Comparison of ENCODE assay signal across 8 cellular contexts in genomic region chr1:36397378-36398230, GRCh38. TPM values are rescaled to one million over a fixed set of nuclear protein-coding genes. Genes with fewer than 3 reads are reported as not detected.
DNase-seq lines count a peak whose midpoint lies in the region; ATAC-seq and TF ChIP-seq lines count a peak whose summit lies in the region.

Gene LSM10 (minus strand): TSS chr1:36397908. CDS start chr1:36394129, 3,779 bp downstream.

- DNase-seq in DMS53 (lab: John Stamatoyannopoulos, UW) (peak; percentile 99), Panc1 (ENCODE audit: low read depth, low spot score) (peak; percentile 87), erythroblast (lab: John Stamatoyannopoulos, UW) (peak; percentile 93 to 96)
- peak; percentile 93 for DNase-seq in activated T-cell treated with anti-CD3 and anti-CD28 coated beads, Interleukin-2, amount 50 U/mL, for 24 hours
- DNase-seq in stimulated activated CD8-positive, alpha-beta memory T cell treated with anti-CD3 and anti-CD28 coated beads, Interleukin-7, amount 100 ng/mL, for 1 hour (ENCODE audit: low read depth in 2 of 2) = peak; percentile 76 to 77

- peaks cover 50% of the 10 kb centered on the region for H3K4me1 Mint-ChIP-seq in activated T-cell treated with anti-CD3 and anti-CD28 coated beads, Interleukin-2, amount 50 U/mL, for 24 hours (ENCODE audit: low read depth)

- H3K27ac Mint-ChIP-seq in activated T-cell treated with anti-CD3 and anti-CD28 coated beads, Interleukin-2, amount 50 U/mL, for 24 hours = peak within 1 kb of the TSS; percentile 99

- ATAC-seq in GM21737 (IDR thresholded peaks at IDR 0.05; ENCODE audit: unreplicated experiment) (peak; percentile 60), Panc1 (peak; percentile 98)

- H3K4me1 ChIP-seq in KMS-11 (ENCODE audit: low read depth, poor library complexity, severe bottlenecking) (peaks cover 17% of the 10 kb centered on the region), Panc1 (ENCODE audit: control insufficient read depth, insufficient read depth, low read length) (no peaks in the 10 kb centered on the region), mucosa of stomach (ENCODE audit: control insufficient read depth, insufficient read depth, low read length) (no peaks in the 10 kb centered on the region)

- peak within 1 kb of the TSS; percentile 68 for H2AFZ ChIP-seq in KMS-11 (ENCODE audit: low read depth)

- peak within 1 kb of the TSS; percentile 98 for H3K4me3 Mint-ChIP-seq in activated T-cell treated with anti-CD3 and anti-CD28 coated beads, Interleukin-2, amount 50 U/mL, for 24 hours

- H3K4me2 ChIP-seq in KMS-11 = peak within 1 kb of the TSS; percentile 88

- H3K27ac ChIP-seq in KMS-11 (peak within 1 kb of the TSS; percentile 61), Panc1 (ENCODE audit: low read length) (peak within 1 kb of the TSS; percentile 79)

- H3K36me3 ChIP-seq in KMS-11 (ENCODE audit: insufficient read depth) (no peaks in the 10 kb centered on the region), Panc1 (ENCODE audit: control insufficient read depth, insufficient read depth, low read length) (no peaks in the 10 kb centered on the region), mucosa of stomach (ENCODE audit: control insufficient read depth, insufficient read depth, low read length) (no peaks in the 10 kb centered on the region)

- intact Hi-C loops in Panc1 (cut with micrococcal nuclease; ENCODE audit: unreplicated experiment) = no loop called here

- no peaks in the 10 kb centered on the region for H3K9me3 Mint-ChIP-seq in activated T-cell treated with anti-CD3 and anti-CD28 coated beads, Interleukin-2, amount 50 U/mL, for 24 hours

- CTCF ChIA-PET in Panc1 (lab: Charles Lee) = interaction anchor here (0.6 kb wide), 1 partner anchor 173 kb away, joined by 10 read pairs; no protein-coding TSS in a partner anchor

- H3K27me3 ChIP-seq in KMS-11 (ENCODE audit: insufficient read depth, low read depth) (no peaks in the 10 kb centered on the region), Panc1 (ENCODE audit: control insufficient read depth, insufficient read depth, low read length) (no peaks in the 10 kb centered on the region), mucosa of stomach (ENCODE audit: control insufficient read depth, insufficient read depth, low read length) (no peaks in the 10 kb centered on the region)

- peaks cover 10% of the 10 kb centered on the region; the same call in 1 of the 2 replicates for H3K79me2 ChIP-seq in KMS-11 (ENCODE audit: insufficient read depth, low read depth)

- TF ChIP-seq POLR2A in erythroblast (IDR thresholded peaks at IDR 0.05; ENCODE audit: low read length) = peak; percentile 93

- no TSS peak for BruUV-seq in Panc1 (replicated peaks; lab: Mats Ljungman, UMichigan)

- H4K20me1 ChIP-seq in KMS-11 (ENCODE audit: insufficient read depth) = no peaks in the 10 kb centered on the region

- H3K9me3 ChIP-seq in Panc1 (ENCODE audit: control insufficient read depth, insufficient read depth, low read depth, low read length) = no peaks in the 10 kb centered on the region
- H3K9me3 ChIP-seq in mucosa of stomach (ENCODE audit: control insufficient read depth, low read length) = no peaks in the 10 kb centered on the region

- H3K9ac ChIP-seq in KMS-11 = peak within 1 kb of the TSS; percentile 61
- H3K9ac ChIP-seq in mucosa of stomach (ENCODE audit: low read length) = peak within 1 kb of the TSS; percentile 72

- peaks cover 41% of the 10 kb centered on the region for H3K36me3 Mint-ChIP-seq in activated T-cell treated with anti-CD3 and anti-CD28 coated beads, Interleukin-2, amount 50 U/mL, for 24 hours (ENCODE audit: low read depth)

- peak within 1 kb of the TSS; percentile 60 for H3K4me3 ChIP-seq in KMS-11 (IDR thresholded peaks at IDR 0.05; ENCODE audit: insufficient read depth, low read depth, low read length)
- H3K4me3 ChIP-seq in Panc1 (ENCODE audit: low read depth in 2 of 2, low read length in 2 of 2) = peak within 1 kb of the TSS; percentile 80 to 93
- H3K4me3 ChIP-seq in mucosa of stomach (ENCODE audit: low read length) = peak within 1 kb of the TSS; percentile 85

- H3K27me3 Mint-ChIP-seq in activated T-cell treated with anti-CD3 and anti-CD28 coated beads, Interleukin-2, amount 50 U/mL, for 24 hours = no peaks in the 10 kb centered on the region

- in situ Hi-C loops in Panc1 (cut with HindIII; ENCODE audit: low pct_unique_long_range_greater_than_20kb, low sequenced_read_pairs) = no loop called here

- POLR2A ChIA-PET in Panc1 (lab: Charles Lee) = interaction anchor here (0.6 kb wide), 1 partner anchor 234 kb away, joined by 5 read pairs; no protein-coding TSS in a partner anchor

- no peak for TF ChIP-seq CTCF in KMS-11 (conservative IDR thresholded peaks at IDR 0.05; ENCODE audit: low read depth, low read length)
- no peak for TF ChIP-seq CTCF in Panc1 (IDR thresholded peaks at IDR 0.05)

RNA-seq across cellular contexts. Expression of gene LSM10, which starts in this region (rescaled TPM):
- total RNA-seq in Panc1 (2021; ENCODE audit: unreplicated experiment) = 53.7 TPM
- 75.5 TPM for polyA plus RNA-seq in Panc1 (2012; ENCODE audit: insufficient read length)

Comparison
In these comparisons a context has a peak if more than half of its experiments do, and no peak if none do; other contexts are left out.
1. Peak in every context shown above with its lines: DNase-seq, ATAC-seq, H3K4me3 ChIP-seq and H3K27ac ChIP-seq.